Comparison of ENCODE assay signal across 8 cellular contexts in the genomic region with DNA sequence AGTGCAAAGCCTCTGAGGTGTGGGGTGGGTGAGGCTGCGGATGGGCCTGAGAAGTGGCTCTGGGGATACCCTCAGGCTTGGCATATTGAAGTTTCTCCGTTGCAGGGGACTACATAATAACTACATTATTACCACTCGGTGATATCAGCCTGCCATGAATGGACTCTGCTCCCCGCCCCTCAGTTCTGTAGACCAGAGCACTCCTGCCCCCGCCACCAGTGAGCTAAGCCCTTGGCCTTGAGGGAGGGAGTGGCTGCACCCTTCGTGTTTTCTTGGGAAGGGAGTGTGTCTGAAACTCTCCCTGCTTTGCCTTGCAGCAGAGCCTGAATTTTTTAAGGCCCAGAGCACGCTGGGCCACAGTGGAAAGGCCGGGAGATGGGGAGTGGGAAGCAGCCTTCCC. TPM values are rescaled to one million over a fixed set of nuclear protein-coding genes. Genes with fewer than 3 reads are reported as not detected.
A peak's percentile ranks its signal among the peaks of the same experiment; 100 is the strongest.
DNase-seq lines count a peak whose midpoint lies in the region; ATAC-seq and TF ChIP-seq lines count a peak whose summit lies in the region.

No MANE protein-coding gene starts in this region.

- no peak for ATAC-seq in GM21381 (IDR thresholded peaks at IDR 0.05; ENCODE audit: unreplicated experiment)

- no peaks in the 10 kb centered on the region for H3K27me3 Mint-ChIP-seq in activated CD4-positive, alpha-beta T cell treated with anti-CD3 and anti-CD28 coated beads, Interleukin-2, amount 10 ng/mL, durations not matched to agents 24 days and 14 days

- H3K36me3 Mint-ChIP-seq in activated CD4-positive, alpha-beta T cell treated with anti-CD3 and anti-CD28 coated beads, Interleukin-2, amount 10 ng/mL, durations not matched to agents 24 days and 14 days (ENCODE audit: low read depth) = peaks cover 44% of the 10 kb centered on the region

- peaks cover 54% of the 10 kb centered on the region for H3K4me1 Mint-ChIP-seq in activated CD4-positive, alpha-beta T cell treated with anti-CD3 and anti-CD28 coated beads, Interleukin-2, amount 10 ng/mL, durations not matched to agents 24 days and 14 days

- no peaks in the 10 kb centered on the region for H3K9me3 Mint-ChIP-seq in activated CD4-positive, alpha-beta T cell treated with anti-CD3 and anti-CD28 coated beads, Interleukin-2, amount 10 ng/mL, durations not matched to agents 24 days and 14 days

- intact Hi-C loops in activated CD4-positive, alpha-beta T cell treated with anti-CD3 and anti-CD28 coated beads, Interleukin-2, amount 10 ng/mL, durations not matched to agents 24 days and 14 days (cut with micrococcal nuclease) = loop anchor here (5.0 kb wide), 1 partner anchor 941 kb away; the partner anchor contains the start of gene MLEC

- no peak for TF ChIP-seq CTCF in HL-60 (IDR thresholded peaks at IDR 0.05; ENCODE audit: insufficient read depth, low read length)

- H3K27me3 ChIP-seq in HL-60 (ENCODE audit: insufficient read depth, poor library complexity, severe bottlenecking) = no peaks in the 10 kb centered on the region

- peak overlapping the region; percentile 97 for H3K27ac Mint-ChIP-seq in activated CD4-positive, alpha-beta T cell treated with anti-CD3 and anti-CD28 coated beads, Interleukin-2, amount 10 ng/mL, durations not matched to agents 24 days and 14 days

- peak in 1 of 2 experiments; percentile 12 for DNase-seq in HL-60 (ENCODE audit: low read depth in 1 of 2, low spot score in 1 of 2)
- peak; percentile 75 for DNase-seq in activated CD4-positive, alpha-beta T cell treated with anti-CD3 and anti-CD28 coated beads, Interleukin-2, amount 10 ng/mL, durations not matched to agents 24 days and 14 days
- peak; percentile 33 for DNase-seq in germinal center (ENCODE audit: low spot score)
- DNase-seq in stimulated activated CD4-positive, alpha-beta T cell treated with anti-CD3 and anti-CD28 coated beads, Interleukin-4, amount 100 ng/mL, for 24 hours = peak; percentile 14
- no peak for DNase-seq in NCI-H774 (lab: John Stamatoyannopoulos, UW)
- DNase-seq in NCI-H1436 treated with DMSO at 0.1 percent for 48 hours (lab: John Stamatoyannopoulos, UW) = no peak
- no peak for DNase-seq in SW480 (ENCODE audit: low spot score)

- peak overlapping the region; percentile 86 for H3K4me3 Mint-ChIP-seq in activated CD4-positive, alpha-beta T cell treated with anti-CD3 and anti-CD28 coated beads, Interleukin-2, amount 10 ng/mL, durations not matched to agents 24 days and 14 days

- peak overlapping the region; percentile 79 for H3K4me3 ChIP-seq in HL-60 (replicated peaks; ENCODE audit: insufficient read depth, low read length)

- H3K27ac ChIP-seq in HL-60 (replicated peaks) = peak overlapping the region; percentile 92

RNA-seq across cellular contexts. Expression of gene ORAI1, which starts 1.7 kb away (rescaled TPM):
- total RNA-seq in activated CD4-positive, alpha-beta T cell treated with anti-CD3 and anti-CD28 coated beads, Interleukin-2, amount 10 ng/mL, durations not matched to agents 24 days and 14 days = 58.3 and 61.8 TPM in 2 replicates

RNA-seq across cellular contexts. Expression of gene MORN3, which starts 41.4 kb away (rescaled TPM):
- total RNA-seq in activated CD4-positive, alpha-beta T cell treated with anti-CD3 and anti-CD28 coated beads, Interleukin-2, amount 10 ng/mL, durations not matched to agents 24 days and 14 days = 0.26 and 1.0 TPM in 2 replicates

RNA-seq across cellular contexts. Expression of gene KDM2B, which starts 47.2 kb away (rescaled TPM):
- total RNA-seq in activated CD4-positive, alpha-beta T cell treated with anti-CD3 and anti-CD28 coated beads, Interleukin-2, amount 10 ng/mL, durations not matched to agents 24 days and 14 days = 60.7 and 62.9 TPM in 2 replicates

Comparison
In these comparisons a context has a peak if more than half of its experiments do, and no peak if none do; other contexts are left out.
1. DNase-seq: peak in activated CD4-positive, alpha-beta T cell treated with anti-CD3 and anti-CD28 coated beads, Interleukin-2, amount 10 ng/mL, durations not matched to agents 24 days and 14 days (single experiment), germinal center (single experiment) and stimulated activated CD4-positive, alpha-beta T cell treated with anti-CD3 and anti-CD28 coated beads, Interleukin-4, amount 100 ng/mL, for 24 hours (single experiment); none in NCI-H774 (single experiment), NCI-H1436 treated with DMSO at 0.1 percent for 48 hours (single experiment) and SW480 (single experiment).